9 cellular contexts compared by ENCODE assay signal in the genomic region with DNA sequence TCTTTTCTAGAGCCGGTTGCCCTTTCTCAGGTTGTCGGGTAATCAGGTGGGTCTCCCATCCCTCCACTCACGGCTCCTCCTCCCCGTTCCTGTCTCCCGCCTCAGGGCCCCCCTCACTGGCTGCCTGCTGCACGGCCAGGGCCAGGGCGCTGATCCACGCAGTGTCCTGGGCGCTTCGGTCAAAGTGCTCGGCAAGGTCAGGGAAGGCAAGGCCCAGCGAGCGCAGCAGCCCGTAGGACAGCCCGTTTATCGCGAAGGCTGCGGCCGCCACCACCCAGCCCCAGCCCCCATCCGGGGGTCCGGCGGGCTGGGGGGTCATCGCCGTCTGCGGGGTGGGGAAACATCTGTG. TPM values are rescaled to one million over a fixed set of nuclear protein-coding genes. Genes with fewer than 3 reads are reported as not detected.
DNase-seq lines count a peak whose midpoint lies in the region; ATAC-seq and TF ChIP-seq lines count a peak whose summit lies in the region.
"Had no signal": no experiment of that assay in that cellular context is flagged by ENCODE, and none has a peak within 500 bp of the region (broad histone marks: within the 10 kb centered on the region; RNA-seq: fewer than 3 reads in every experiment).

No MANE protein-coding gene starts in this region.

- H3K4me3 Mint-ChIP-seq in MCF 10A (ENCODE audit: unreplicated experiment): no peak overlapping the region
- peak overlapping the region; percentile 44 for H3K4me3 Mint-ChIP-seq in endodermal cell

- DNase-seq in breast epithelium (ENCODE audit: low spot score in 2 of 2) (no peak), MCF 10A (ENCODE audit: unreplicated experiment) (no peak), endodermal cell (no peak), aorta (no peak), SKM-1 (lab: John Stamatoyannopoulos, UW; ENCODE audit: unreplicated experiment) (no peak), NCI-H524 treated with DMSO at 0.1 percent for 48 hours (lab: John Stamatoyannopoulos, UW) (no peak), dedifferentiated amniotic fluid mesenchymal stem cell (ENCODE audit: extremely low spot score) (no peak)
- DNase-seq: DND-41 had no signal

- intact Hi-C loops in breast epithelium (cut with DNase I; ENCODE audit: low total_unique reads) (no loop called here), MCF 10A (cut with micrococcal nuclease) (no loop called here), aorta (cut with DNase I) (loop anchor here in 1 of 2 donors (10.0 kb wide), 1 partner anchor 252 kb away; a partner anchor contains a TSS)

- H3K4me3 ChIP-seq in breast epithelium (peak overlapping the region; percentile 40 to 81 (median 57)), endodermal cell (ENCODE audit: low read length) (no peak overlapping the region), mucosa of stomach (ENCODE audit: low read length) (no peak overlapping the region), aorta (ENCODE audit: low read length in 2 of 2) (peak overlapping the region in 1 of 2 donors; percentile 1)

- H3K9me3 ChIP-seq in breast epithelium (no peaks in the 10 kb centered on the region), endodermal cell (ENCODE audit: control insufficient read depth, low read length) (no peaks in the 10 kb centered on the region), mucosa of stomach (ENCODE audit: control insufficient read depth, low read length) (no peaks in the 10 kb centered on the region), aorta (ENCODE audit: control insufficient read depth, low read length) (no peaks in the 10 kb centered on the region)

- H3K9me3 Mint-ChIP-seq in MCF 10A (ENCODE audit: unreplicated experiment) (no peaks in the 10 kb centered on the region), endodermal cell (no peaks in the 10 kb centered on the region)

- H3K27ac ChIP-seq in breast epithelium (peak overlapping the region; percentile 89), endodermal cell (ENCODE audit: low read depth, low read length) (no peak overlapping the region), aorta (ENCODE audit: low read depth in 1 of 2, low read length in 2 of 2) (no peak overlapping the region)

- WGBS in endodermal cell (ENCODE audit: insufficient coverage in 1 of 2, insufficient read length in 1 of 2), 2 experiments: 9 to 19% methylated on average over 5 to 25 of the region's 25 CpGs
- 4 to 5% methylated on average over 24 to 25 of the region's 25 CpGs for WGBS in aorta, 2 donors

- H3K36me3 Mint-ChIP-seq in MCF 10A (ENCODE audit: insufficient read depth, unreplicated experiment) (no peaks in the 10 kb centered on the region), endodermal cell (ENCODE audit: low read depth) (peaks cover 6% of the 10 kb centered on the region)

- H3K9ac ChIP-seq in endodermal cell (ENCODE audit: extremely low read depth, low read length, poor library complexity, severe bottlenecking): no peak overlapping the region
- peak overlapping the region; percentile 59 for H3K9ac ChIP-seq in mucosa of stomach (ENCODE audit: low read length)

- H3K27ac Mint-ChIP-seq in MCF 10A (ENCODE audit: low read depth, unreplicated experiment) (no peak overlapping the region), endodermal cell (no peak overlapping the region)

- H3K27me3 ChIP-seq in breast epithelium: no peaks in the 10 kb centered on the region
- H3K27me3 ChIP-seq in endodermal cell (ENCODE audit: control insufficient read depth, insufficient read depth, low read length, poor library complexity, severe bottlenecking): peaks cover 55% of the 10 kb centered on the region
- H3K27me3 ChIP-seq in mucosa of stomach (ENCODE audit: control insufficient read depth, insufficient read depth, low read length): peaks cover 22% of the 10 kb centered on the region
- H3K27me3 ChIP-seq in aorta (ENCODE audit: control insufficient read depth in 1 of 2, insufficient read depth in 2 of 2, low read length in 1 of 2): no peaks in the 10 kb centered on the region

- H3K4me1 Mint-ChIP-seq in MCF 10A (ENCODE audit: insufficient read depth, unreplicated experiment) (peaks cover 11% of the 10 kb centered on the region), endodermal cell (peaks cover 14% of the 10 kb centered on the region)

- TF ChIP-seq POLR2A in breast epithelium (IDR thresholded peaks at IDR 0.05): no peak

- POLR2A ChIA-PET in MCF 10A (lab: Yijun Ruan, JAX): no interaction called here

- peak; percentile 35 for ATAC-seq in aorta (ENCODE audit: low FRiP score)

- no peak for TF ChIP-seq CTCF in breast epithelium (IDR thresholded peaks at IDR 0.05)
- no peak for TF ChIP-seq CTCF in MCF 10A (IDR thresholded peaks at IDR 0.05; ENCODE audit: unreplicated experiment)
- TF ChIP-seq CTCF in endodermal cell (conservative IDR thresholded peaks at IDR 0.05): no peak

- H3K4me1 ChIP-seq in breast epithelium (peaks cover 5 to 12% of the 10 kb centered on the region in 2 donors), endodermal cell (ENCODE audit: control insufficient read depth, insufficient read depth, low read length) (peaks cover 4% of the 10 kb centered on the region), mucosa of stomach (ENCODE audit: control insufficient read depth, insufficient read depth, low read length) (peaks cover 27% of the 10 kb centered on the region), aorta (ENCODE audit: control insufficient read depth in 1 of 2, insufficient read depth in 2 of 2, low read length in 2 of 2) (no peaks in the 10 kb centered on the region)

- BruUV-seq in MCF 10A (replicated peaks; lab: Mats Ljungman, UMichigan): no TSS peak

- CTCF ChIA-PET in MCF 10A (lab: Yijun Ruan, JAX): no interaction called here

- H3K27me3 Mint-ChIP-seq in MCF 10A (ENCODE audit: insufficient read depth, unreplicated experiment): no peaks in the 10 kb centered on the region
- peaks cover 42% of the 10 kb centered on the region for H3K27me3 Mint-ChIP-seq in endodermal cell (ENCODE audit: insufficient read depth)

- H3K36me3 ChIP-seq in breast epithelium (no peaks in the 10 kb centered on the region), endodermal cell (ENCODE audit: control insufficient read depth, insufficient read depth, low read length) (no peaks in the 10 kb centered on the region), mucosa of stomach (ENCODE audit: control insufficient read depth, insufficient read depth, low read length) (no peaks in the 10 kb centered on the region), aorta (ENCODE audit: control insufficient read depth in 1 of 2, insufficient read depth in 2 of 2, low read length in 1 of 2) (no peaks in the 10 kb centered on the region)

RNA-seq across cellular contexts. Expression of a gene that starts 0.7 kb away (rescaled TPM):
- total RNA-seq in breast epithelium (1 to 10 TPM in 2 of 3 donors, not detected in 1; 1.5 to 3.6 TPM), MCF 10A (2022) (not detected in 2 replicates), endodermal cell (under 1 TPM; 0.24 to 0.44 TPM), aorta (1 to 10 TPM in 1 of 2 donors, under 1 TPM in 1; 0.26 to 1.3 TPM)
- 0.43 TPM for polyA plus RNA-seq in endodermal cell (2013, experiment 1 of 2)
- 0.54 TPM for polyA plus RNA-seq in endodermal cell (2013, experiment 2 of 2)
- polyA plus RNA-seq in aorta: not detected

RNA-seq across cellular contexts. Expression of a gene that starts 7.4 kb away (rescaled TPM):
- 1 to 10 TPM in 2 of 3 donors, under 1 TPM in 1; 0.32 to 3.5 (median 2.6) TPM for total RNA-seq in breast epithelium
- 7.5 and 11.1 TPM in 2 replicates for total RNA-seq in MCF 10A (2022)
- 10 to 100 TPM; 18.8 to 19.9 TPM for total RNA-seq in endodermal cell
- 4.3 TPM for polyA plus RNA-seq in endodermal cell (2013, experiment 1 of 2)
- polyA plus RNA-seq in endodermal cell (2013, experiment 2 of 2): 4.3 TPM
- total RNA-seq in aorta: 1 to 10 TPM; 1.3 to 2.5 TPM
- 1 to 10 TPM in 1 of 2 donors, not detected in 1; 1.0 TPM for polyA plus RNA-seq in aorta

RNA-seq across cellular contexts. Expression of a gene that starts 20.3 kb away (rescaled TPM):
- total RNA-seq in breast epithelium (1 to 10 TPM; 1.4 to 5.9 (median 4.1) TPM), MCF 10A (2022) (not detected in 2 replicates), endodermal cell (1 to 10 TPM; 2.9 to 7.0 TPM), aorta (10 to 100 TPM; 16.4 to 31.4 TPM)
- 2.0 TPM for polyA plus RNA-seq in endodermal cell (2013, experiment 1 of 2)
- 1.1 TPM for polyA plus RNA-seq in endodermal cell (2013, experiment 2 of 2)
- 1 to 10 TPM in 1 of 2 donors, under 1 TPM in 1; 0.63 to 1.3 TPM for polyA plus RNA-seq in aorta

RNA-seq across cellular contexts. Expression of a gene that starts 30.7 kb away (rescaled TPM):
- total RNA-seq in breast epithelium (100 to 1,000 TPM in 1 of 3 donors, 10 to 100 TPM in 2; 18.7 to 154 (median 93.4) TPM), MCF 10A (2022) (155 and 209 TPM in 2 replicates), endodermal cell (100 to 1,000 TPM; 233 to 277 TPM), aorta (100 to 1,000 TPM; 157 to 163 TPM)
- 221 TPM for polyA plus RNA-seq in endodermal cell (2013, experiment 1 of 2)
- 204 TPM for polyA plus RNA-seq in endodermal cell (2013, experiment 2 of 2)
- 100 to 1,000 TPM; 390 to 401 TPM for polyA plus RNA-seq in aorta

RNA-seq across cellular contexts. Expression of a gene that starts 36.9 kb away (rescaled TPM):
- total RNA-seq in breast epithelium (10 to 100 TPM in 1 of 3 donors, 1 to 10 TPM in 2; 2.8 to 15.8 (median 2.9) TPM), MCF 10A (2022) (not detected in 2 replicates), endodermal cell (not detected), aorta (10 to 100 TPM in 1 of 2 donors, 1 to 10 TPM in 1; 7.7 to 29.1 TPM)
- 0.50 TPM for polyA plus RNA-seq in endodermal cell (2013, experiment 1 of 2)
- 0.54 TPM for polyA plus RNA-seq in endodermal cell (2013, experiment 2 of 2)
- 1 to 10 TPM; 1.9 to 2.4 TPM for polyA plus RNA-seq in aorta

Comparison
In these comparisons a context has a peak if more than half of its experiments do, and no peak if none do; other contexts are left out.
1. H3K27ac ChIP-seq: peak in breast epithelium (2 of 2); none in endodermal cell (single experiment) and aorta (0 of 2).
2. H3K4me3 ChIP-seq: peak in breast epithelium (3 of 3); none in endodermal cell (single experiment) and mucosa of stomach (single experiment).